21 cellular contexts compared by ENCODE assay signal in the genomic region with DNA sequence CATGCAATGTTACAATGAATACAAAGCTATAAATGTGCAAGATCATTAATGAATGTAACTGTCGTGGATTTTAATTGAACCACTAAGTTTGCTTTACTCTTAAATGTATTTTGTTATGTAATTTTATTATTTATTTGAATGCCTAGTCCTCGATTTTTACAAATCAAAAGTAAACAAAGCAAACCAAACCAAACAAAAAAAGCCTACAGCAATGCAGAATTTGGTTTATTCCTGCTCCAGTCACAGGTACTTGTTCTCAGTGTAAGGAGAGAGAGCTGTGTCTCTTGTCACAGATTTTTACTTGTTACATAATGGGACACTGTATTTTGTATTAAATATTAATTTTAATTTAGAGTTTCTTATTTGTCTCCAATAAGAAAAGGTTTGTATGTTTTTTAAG.
A peak's percentile ranks its signal among the peaks of the same experiment; 100 is the strongest.
DNase-seq lines count a peak whose midpoint lies in the region; ATAC-seq and TF ChIP-seq lines count a peak whose summit lies in the region.
"Had no signal": no experiment of that assay in that cellular context is flagged by ENCODE, and none has a peak within 500 bp of the region (broad histone marks: within the 10 kb centered on the region; RNA-seq: fewer than 3 reads in every experiment).

No MANE protein-coding gene starts in this region.

- H3K9me2 ChIP-seq in Karpas-422 (replicated peaks; ENCODE audit: insufficient read depth, low read length), result no peaks in the 10 kb centered on the region

- no peaks in the 10 kb centered on the region for H3K79me2 ChIP-seq in Karpas-422 (ENCODE audit: low read length)

- no peak for TF ChIP-seq CTCF in WERI-Rb-1 (IDR thresholded peaks at IDR 0.05; ENCODE audit: low read depth, low read length)

- H3K4me3 ChIP-seq in Karpas-422 (ENCODE audit: low read length), result no peak overlapping the region
- H3K4me3 ChIP-seq in WERI-Rb-1 (ENCODE audit: low read depth, low read length), result no peak overlapping the region
- H3K4me3 ChIP-seq: BLaER1 had no signal

- H3K27me3 ChIP-seq in Karpas-422 (ENCODE audit: low read length) (no peaks in the 10 kb centered on the region), WERI-Rb-1 (ENCODE audit: insufficient read depth, low read depth, severe bottlenecking) (no peaks in the 10 kb centered on the region)
- H3K27me3 ChIP-seq: BLaER1 had no signal

- no peak for ATAC-seq in GM21447 (IDR thresholded peaks at IDR 0.05; ENCODE audit: unreplicated experiment)
- ATAC-seq: HCT116 had no signal

- DNase-seq in DMS53 (lab: John Stamatoyannopoulos, UW) (peak; percentile 17), DMS53 treated with DMSO at 0.1 percent for 48 hours (lab: John Stamatoyannopoulos, UW; ENCODE audit: unreplicated experiment) (no peak), Karpas-422 (no peak), NCI-H345 (lab: John Stamatoyannopoulos, UW) (peak; percentile 77), SHP77 (lab: John Stamatoyannopoulos, UW) (peak; percentile 49 to 69), WERI-Rb-1 (no peak)
- DNase-seq in activated CD4-positive, alpha-beta T cell treated with anti-CD3 and anti-CD28 coated beads for 4 hours, result no peak
- DNase-seq: 8988T; CD4-positive, CD25-positive, alpha-beta regulatory T cell; DMS79 treated with DMSO at 0.1 percent for 48 hours; NCI-H1048; NCI-H1694; NCI-H446 treated with DMSO at 0.1 percent for 48 hours; NCI-H82; Right ventricle myocardium superior; RPMI8226; T-helper 1 cell had no signal

- H3K27ac ChIP-seq in Karpas-422 (ENCODE audit: low read length), result no peak overlapping the region
- no peak overlapping the region for H3K27ac ChIP-seq in WERI-Rb-1
- H3K27ac ChIP-seq: BLaER1, KMS-11 had no signal

- H3K36me3 ChIP-seq in Karpas-422 (ENCODE audit: insufficient read depth, low read length) (no peaks in the 10 kb centered on the region), WERI-Rb-1 (no peaks in the 10 kb centered on the region)
- H3K36me3 ChIP-seq: BLaER1 had no signal

- no peak overlapping the region for H3K9ac ChIP-seq in Karpas-422 (ENCODE audit: low read length)
- H3K9ac ChIP-seq: BLaER1, KMS-11 had no signal

- no peak overlapping the region for H3K4me2 ChIP-seq in Karpas-422 (ENCODE audit: low read depth, low read length, poor library complexity, severe bottlenecking)
- H3K4me2 ChIP-seq: BLaER1, KMS-11 had no signal

- H4K20me1 ChIP-seq in Karpas-422 (ENCODE audit: insufficient read depth, low read depth, low read length), result no peaks in the 10 kb centered on the region
- H4K20me1 ChIP-seq: BLaER1 had no signal

- H3K9me3 ChIP-seq in Karpas-422 (ENCODE audit: low read length) (no peaks in the 10 kb centered on the region), WERI-Rb-1 (ENCODE audit: severe bottlenecking) (no peaks in the 10 kb centered on the region)
- H3K9me3 ChIP-seq: BLaER1 had no signal

- peak overlapping the region; percentile 93 for H2AFZ ChIP-seq in Karpas-422 (ENCODE audit: low read length)

- H3K4me1 ChIP-seq in Karpas-422 (ENCODE audit: low read length), result no peaks in the 10 kb centered on the region; the same call in 1 of the 2 replicates
- H3K4me1 ChIP-seq: BLaER1 had no signal

Comparison
In these comparisons a context has a peak if more than half of its experiments do, and no peak if none do; other contexts are left out.
1. DNase-seq: peak in DMS53 (single experiment), NCI-H345 (single experiment) and SHP77 (2 of 2); none in DMS53 treated with DMSO at 0.1 percent for 48 hours (single experiment), Karpas-422 (single experiment), WERI-Rb-1 (single experiment) and activated CD4-positive, alpha-beta T cell treated with anti-CD3 and anti-CD28 coated beads for 4 hours (0 of 2).